ENCODE assay signal across 1 cellular context in genomic region chr22:41285820-41286638, GRCh38.
TF ChIP-seq lines count a peak whose summit lies in the region.

Gene RANGAP1 (minus strand): TSS chr22:41286187. CDS start chr22:41281044, 5,143 bp downstream.

TF ChIP-seq in HepG2, 621 proteins besides CTCF, POLR2A, EP300 and RAD21 (continued from another document and continues in another):
- TF ChIP-seq HBP1 (CRISPR knock-in tag; IDR thresholded peaks at IDR 0.05; ENCODE audit: low read depth) (0 out of 2 replicates have a peak, but pooled peaks have one; percentile 12), ZBED4 (CRISPR knock-in tag; IDR thresholded peaks at IDR 0.05; ENCODE audit: borderline replicate concordance) (0 out of 2 replicates have a peak, but pooled peaks have one; percentile 45), ELF1 (CRISPR knock-in tag; IDR thresholded peaks at IDR 0.05) (peak; percentile 97), FLYWCH1 (CRISPR knock-in tag; IDR thresholded peaks at IDR 0.05) (no peak), GATAD2A (CRISPR knock-in tag; IDR thresholded peaks at IDR 0.05) (no peak), HIVEP1 (CRISPR knock-in tag; IDR thresholded peaks at IDR 0.05) (no peak), KLF9 (CRISPR knock-in tag; IDR thresholded peaks at IDR 0.05; ENCODE audit: low read depth) (no peak), ARHGAP35 (CRISPR knock-in tag; IDR thresholded peaks at IDR 0.05; ENCODE audit: borderline replicate concordance) (no peak), CC2D1A (CRISPR knock-in tag; IDR thresholded peaks at IDR 0.05) (no peak), JUND (CRISPR knock-in tag; IDR thresholded peaks at IDR 0.05) (no peak), FOXP4 (CRISPR knock-in tag; IDR thresholded peaks at IDR 0.05) (no peak; the same call in 1 of the 2 replicates), ZNF224 (CRISPR knock-in tag; IDR thresholded peaks at IDR 0.05) (no peak), ESRRA (CRISPR knock-in tag; IDR thresholded peaks at IDR 0.05; ENCODE audit: low read depth) (no peak; the same call in 1 of the 2 replicates), ZC3H4 (CRISPR knock-in tag; IDR thresholded peaks at IDR 0.05; ENCODE audit: borderline replicate concordance) (no peak), ZNF660 (CRISPR knock-in tag; IDR thresholded peaks at IDR 0.05; ENCODE audit: borderline replicate concordance, low read depth) (no peak), POGK (CRISPR knock-in tag; conservative IDR thresholded peaks at IDR 0.05) (0 out of 2 replicates have a peak, but pooled peaks have one; percentile 4), KLF6 (CRISPR knock-in tag; IDR thresholded peaks at IDR 0.05) (no peak), KMT2A (CRISPR knock-in tag; IDR thresholded peaks at IDR 0.05) (no peak; the same call in none of the 2 replicates), AHR (CRISPR knock-in tag; IDR thresholded peaks at IDR 0.05) (no peak; the same call in 1 of the 2 replicates), AKAP8 (CRISPR knock-in tag; IDR thresholded peaks at IDR 0.05) (no peak), ASH2L (IDR thresholded peaks at IDR 0.05; ENCODE audit: insufficient read length, low read depth, low read length) (peak; percentile 25), AGO1 (IDR thresholded peaks at IDR 0.05; ENCODE audit: low read depth, low read length, poor library complexity, severe bottlenecking) (peak; percentile 70), ZIK1 (CRISPR knock-in tag; IDR thresholded peaks at IDR 0.05; ENCODE audit: borderline replicate concordance, low read depth) (no peak; the same call in 1 of the 2 replicates), SOX6 (IDR thresholded peaks at IDR 0.05) (no peak), SOX6 (CRISPR knock-in tag; IDR thresholded peaks at IDR 0.05) (peak; percentile 45; the same call in 1 of the 2 replicates), GLI4 (CRISPR knock-in tag; IDR thresholded peaks at IDR 0.05; ENCODE audit: borderline replicate concordance) (peak; percentile 63; the same call in 1 of the 2 replicates), RXRA (CRISPR knock-in tag; IDR thresholded peaks at IDR 0.05) (no peak), ATF4 (CRISPR knock-in tag; IDR thresholded peaks at IDR 0.05) (no peak), AKNA (CRISPR knock-in tag; IDR thresholded peaks at IDR 0.05; ENCODE audit: borderline replicate concordance) (no peak; the same call in 1 of the 2 replicates), THYN1 (CRISPR knock-in tag; IDR thresholded peaks at IDR 0.05; ENCODE audit: borderline replicate concordance, low read depth) (no peak), PRDM10 (CRISPR knock-in tag; IDR thresholded peaks at IDR 0.05; ENCODE audit: low read depth) (no peak), NFIB (CRISPR knock-in tag; IDR thresholded peaks at IDR 0.05; ENCODE audit: borderline replicate concordance) (no peak)
